ENCODE assay signal across 19 cellular contexts in the genomic region with DNA sequence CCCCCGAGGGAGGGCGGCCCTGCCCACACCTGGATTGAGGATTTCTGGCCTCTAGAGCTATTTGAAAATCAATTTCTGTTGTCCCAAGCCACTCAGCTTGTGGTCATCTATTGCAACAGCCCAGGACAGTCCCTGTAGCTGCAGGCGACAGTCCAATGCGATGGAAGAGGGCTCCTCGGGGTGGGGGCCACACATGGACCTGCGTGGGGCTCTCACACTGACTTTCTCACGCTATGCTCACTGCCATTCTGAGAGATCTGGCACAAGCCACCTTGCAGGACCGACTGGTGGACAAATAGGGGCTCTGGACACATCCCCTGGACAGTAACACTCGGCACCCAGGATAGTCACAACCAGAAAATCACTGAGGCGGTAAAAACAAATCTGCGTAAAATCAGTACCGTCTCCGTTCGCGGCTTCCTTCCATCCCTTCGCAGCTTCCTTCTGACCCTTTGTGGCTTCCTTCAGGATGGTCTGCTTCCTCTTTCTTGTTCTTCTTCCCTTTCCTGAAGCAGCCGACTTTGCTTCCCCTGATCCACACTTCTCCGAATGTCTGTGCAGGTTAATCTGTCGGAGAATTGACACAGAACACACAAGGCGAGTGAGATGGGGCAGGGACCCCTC. TPM values are rescaled to one million over a fixed set of nuclear protein-coding genes. Genes with fewer than 3 reads are reported as not detected.
DNase-seq lines count a peak whose midpoint lies in the region; ATAC-seq, FAIRE-seq and TF ChIP-seq lines count a peak whose summit lies in the region.
"Had no signal": no experiment of that assay in that cellular context is flagged by ENCODE, and none has a peak within 500 bp of the region (broad histone marks: within the 10 kb centered on the region; RNA-seq: fewer than 3 reads in every experiment).

No MANE protein-coding gene starts in this region.

- CTCF ChIA-PET in GM12878 (lab: Yijun Ruan, JAX): interaction anchor here (0.6 to 1.2 kb wide), 3 partner anchors 45 to 154 kb away, joined by 3 read pairs; no protein-coding TSS in a partner anchor

- peak overlapping the region; percentile 11 for H3K23ac ChIP-seq in neuronal stem cell (ENCODE audit: low read depth, low read length, poor library complexity)

- H3K27ac ChIP-seq in DOHH2 (ENCODE audit: low read depth, low read length) (no peak overlapping the region), GM12878 (ENCODE audit: control insufficient read depth, insufficient read depth) (no peak overlapping the region), neuronal stem cell (replicated peaks; ENCODE audit: low read length) (no peak overlapping the region)
- H3K27ac ChIP-seq: esophagus muscularis mucosa, GM23248 had no signal

- H2BK15ac ChIP-seq in neuronal stem cell (ENCODE audit: low read length): no peak overlapping the region

- no peak overlapping the region for H3K9ac ChIP-seq in GM12878 (ENCODE audit: control insufficient read depth, insufficient read depth, low read length)
- H3K9ac ChIP-seq in neuronal stem cell (ENCODE audit: low read depth, low read length, poor library complexity): no peak overlapping the region
- H3K9ac ChIP-seq: GM23248 had no signal

- H2AK5ac ChIP-seq in neuronal stem cell (ENCODE audit: low read depth, low read length): no peak overlapping the region

- DNase-seq in KBM-7: peak; percentile 60
- DNase-seq in GM12878 (ENCODE audit: low read depth, low spot score): no peak
- no peak for DNase-seq in neuronal stem cell (ENCODE audit: low spot score)
- DNase-seq in stimulated activated naive CD8-positive, alpha-beta T cell treated with anti-CD3 and anti-CD28 coated beads, Interleukin-15, Interleukin-2, amounts not matched to agents 100 U/mL and 50 U/mL, for 24 hours: no peak
- no peak for DNase-seq in MG63
- no peak for DNase-seq in DMS 273 treated with DMSO at 0.1 percent for 48 hours (lab: John Stamatoyannopoulos, UW)
- DNase-seq: activated CD4-positive, alpha-beta T cell treated with anti-CD3 and anti-CD28 coated beads for 48 hours; activated naive CD4-positive, alpha-beta T cell treated with anti-CD3 and anti-CD28 coated beads, Interleukin-2, amount 10 ng/mL, durations not matched to agents 7 days and 5 days; cortex of kidney; GM23248; MM.1S; NCI-H774; stimulated activated CD4-positive, alpha-beta T cell treated with anti-CD3 and anti-CD28 coated beads, Interleukin-12 subunit alpha, Interleukin-12 subunit beta, amount 100 ng/mL, for 4 hours had no signal

- no peaks in the 10 kb centered on the region for H3K79me1 ChIP-seq in neuronal stem cell (ENCODE audit: low read depth, low read length)

- H4K20me1 ChIP-seq in DOHH2 (ENCODE audit: control insufficient read depth, insufficient read depth, low read depth, low read length) (peaks cover 53% of the 10 kb centered on the region), GM12878 (ENCODE audit: control insufficient read depth, insufficient read depth) (no peaks in the 10 kb centered on the region)

- H3K36me3 ChIP-seq in DOHH2 (ENCODE audit: control insufficient read depth, low read length) (peaks cover 37% of the 10 kb centered on the region), GM12878 (ENCODE audit: control insufficient read depth in 2 of 2, insufficient read depth in 2 of 2, low read length in 1 of 2) (no peaks in the 10 kb centered on the region), neuronal stem cell (replicated peaks in 1 of 2; ENCODE audit: control insufficient read depth in 2 of 2, insufficient read depth in 2 of 2, low read length in 2 of 2) (no peaks in the 10 kb centered on the region), MG63 (no peaks in the 10 kb centered on the region)
- H3K36me3 ChIP-seq: esophagus muscularis mucosa had no signal

- no peak for TF ChIP-seq POLR2A in GM12878 (IDR thresholded peaks at IDR 0.05; ENCODE audit: low read depth, low read length)

- in situ Hi-C loops in KBM-7 (cut with MboI; ENCODE audit: low pct_unique_long_range_greater_than_20kb, low sequenced_read_pairs): loop anchor here (25.0 kb wide), 1 partner anchor 416 kb away; no protein-coding TSS in a partner anchor
- in situ Hi-C loops in GM12878 (cut with MboI): loop anchor here (10.0 kb wide), 2 partner anchors 418 to 682 kb away; no protein-coding TSS in a partner anchor

- no peak overlapping the region for H4K91ac ChIP-seq in neuronal stem cell (ENCODE audit: low read depth, low read length, poor library complexity)

- H3K4me1 ChIP-seq in DOHH2 (ENCODE audit: control insufficient read depth, low read length) (peaks cover 53% of the 10 kb centered on the region), GM12878 (ENCODE audit: control insufficient read depth, insufficient read depth, low read length) (peaks cover 21% of the 10 kb centered on the region), neuronal stem cell (ENCODE audit: control insufficient read depth in 2 of 2, insufficient read depth in 1 of 2, low read depth in 1 of 2, low read length in 2 of 2) (peaks cover 0 to 11% of the 10 kb centered on the region in 2 donors)

- peak overlapping the region; percentile 13; the same call in 1 of the 2 replicates for H3K4me3 ChIP-seq in DOHH2 (ENCODE audit: low read length)
- no peak overlapping the region; the same call in 1 of the 2 replicates for H3K4me3 ChIP-seq in GM12878
- no peak overlapping the region for H3K4me3 ChIP-seq in neuronal stem cell (ENCODE audit: low read length in 2 of 2)
- no peak overlapping the region for H3K4me3 ChIP-seq in MG63
- H3K4me3 ChIP-seq: esophagus muscularis mucosa, GM23248 had no signal

- no peak overlapping the region for H2BK5ac ChIP-seq in neuronal stem cell (ENCODE audit: low read length)

- H4K8ac ChIP-seq in neuronal stem cell (ENCODE audit: low read depth, low read length): no peak overlapping the region

- BruUV-seq in GM12878 (replicated peaks; lab: Mats Ljungman, UMichigan): no TSS peak

- no peaks in the 10 kb centered on the region for H3K9me3 ChIP-seq in DOHH2 (ENCODE audit: control insufficient read depth, insufficient read depth, low read length)
- H3K9me3 ChIP-seq in GM12878 (replicated peaks; ENCODE audit: control insufficient read depth, insufficient read depth, low read length): no peaks in the 10 kb centered on the region
- H3K9me3 ChIP-seq in neuronal stem cell (replicated peaks in 1 of 2; ENCODE audit: control insufficient read depth in 2 of 2, insufficient read depth in 1 of 2, low read depth in 1 of 2, low read length in 2 of 2): peaks cover 0 to 3% of the 10 kb centered on the region in 2 donors
- no peaks in the 10 kb centered on the region for H3K9me3 ChIP-seq in MG63
- H3K9me3 ChIP-seq: esophagus muscularis mucosa had no signal

- H3K9me2 ChIP-seq in DOHH2 (replicated peaks; ENCODE audit: control insufficient read depth, low read length): no peaks in the 10 kb centered on the region

- POLR2A ChIA-PET in GM12878 (lab: Charles Lee): no interaction called here

- peak overlapping the region; percentile 67 for H3K18ac ChIP-seq in neuronal stem cell (ENCODE audit: low read length)

- intact Hi-C loops in GM12878 (cut with micrococcal nuclease; ENCODE audit: unreplicated experiment): no loop called here

- peak; percentile 95 for FAIRE-seq in GM12878 (lab: Jason Lieb, UNC)
- FAIRE-seq: D721Med, islet of Langerhans had no signal

- peak overlapping the region; percentile 45 for H3K4me2 ChIP-seq in DOHH2 (ENCODE audit: low read length)
- H3K4me2 ChIP-seq in GM12878 (ENCODE audit: control insufficient read depth, insufficient read depth): peak overlapping the region; percentile 62
- H3K4me2 ChIP-seq in neuronal stem cell (ENCODE audit: insufficient read depth, low read length, poor library complexity, severe bottlenecking): no peak overlapping the region

- no peak overlapping the region for H3K14ac ChIP-seq in neuronal stem cell (ENCODE audit: low read length)

- WGBS in GM12878 (ENCODE audit: insufficient coverage, insufficient replicate concordance, low lambda C conversion rate, missing lambda C conversion rate): 9% methylated on average over 20 of the region's 20 CpGs
- WGBS in neuronal stem cell (ENCODE audit: extremely low coverage in 2 of 2, insufficient read length in 2 of 2, insufficient replicate concordance in 1 of 2), 2 donors: no CpG with 5 or more reads among the region's 20 CpGs

- H2BK12ac ChIP-seq in neuronal stem cell (ENCODE audit: low read length): no peak overlapping the region

- H2AFZ ChIP-seq in GM12878 (ENCODE audit: control insufficient read depth, low read depth, low read length): no peak overlapping the region
- no peak overlapping the region for H2AFZ ChIP-seq in neuronal stem cell (ENCODE audit: low read length)
- H2AFZ ChIP-seq: GM23248 had no signal

- ATAC-seq in GM12878 (peak; percentile 69), GM21737 (IDR thresholded peaks at IDR 0.05; ENCODE audit: unreplicated experiment) (no peak)
- ATAC-seq in stimulated activated naive CD8-positive, alpha-beta T cell treated with anti-CD3 and anti-CD28 coated beads, Interleukin-15, Interleukin-2, amounts not matched to agents 100 U/mL and 50 U/mL, for 24 hours: no peak

- H2BK120ac ChIP-seq in neuronal stem cell (ENCODE audit: low read depth, low read length): no peak overlapping the region

- H3K79me2 ChIP-seq in DOHH2 (ENCODE audit: control insufficient read depth, low read length) (peaks cover 59% of the 10 kb centered on the region), GM12878 (ENCODE audit: control insufficient read depth, insufficient read depth, low read length) (no peaks in the 10 kb centered on the region)

- TF ChIP-seq CTCF in DOHH2 (IDR thresholded peaks at IDR 0.05; ENCODE audit: low read depth, low read length, poor library complexity, severe bottlenecking): no peak
- no peak for TF ChIP-seq CTCF in GM12878 (IDR thresholded peaks at IDR 0.05 in 2 of 3, conservative IDR thresholded peaks at IDR 0.05 in 1 of 3; ENCODE audit: control insufficient read depth in 2 of 3, extremely low read depth in 1 of 3, insufficient read depth in 1 of 3, low read depth in 3 of 3, low read length in 3 of 3)

- RAD21 ChIA-PET in GM12878 (lab: Charles Lee; ENCODE audit: unreplicated experiment): interaction anchor here (1.0 kb wide), 1 partner anchor 90 kb away, joined by 3 read pairs; no protein-coding TSS in a partner anchor

- no peak overlapping the region for H3K4ac ChIP-seq in neuronal stem cell (ENCODE audit: low read length)

- no peak for TF ChIP-seq RAD21 in GM12878 (IDR thresholded peaks at IDR 0.05; ENCODE audit: insufficient read depth, low read depth, low read length)

- no peak for TF ChIP-seq EP300 in GM12878 (IDR thresholded peaks at IDR 0.05; ENCODE audit: borderline replicate concordance in 1 of 2, control insufficient read depth in 1 of 2, low read depth in 2 of 2, low read length in 2 of 2)

- peaks cover 8% of the 10 kb centered on the region for H3F3A ChIP-seq in DOHH2 (ENCODE audit: control insufficient read depth, insufficient read depth)

- H3K27me3 ChIP-seq in DOHH2 (ENCODE audit: control insufficient read depth, low read length) (peaks cover 11% of the 10 kb centered on the region), GM12878 (replicated peaks in 1 of 2; ENCODE audit: control insufficient read depth in 2 of 2, insufficient read depth in 2 of 2, low read length in 1 of 2) (no peaks in the 10 kb centered on the region), neuronal stem cell (ENCODE audit: control insufficient read depth in 3 of 3, insufficient read depth in 3 of 3, low read depth in 1 of 3, low read length in 3 of 3) (peaks cover 0 to 24% (median 0%) of the 10 kb centered on the region in 3 experiments), MG63 (peaks cover 4% of the 10 kb centered on the region; the same call in 1 of the 2 replicates)
- H3K27me3 ChIP-seq: esophagus muscularis mucosa had no signal

- SMC1A ChIA-PET in GM12878 (lab: Charles Lee; ENCODE audit: uncharacterized antibody, unreplicated experiment): interaction anchor here (2.5 kb wide), 1 partner anchor 10 kb away, joined by 5 read pairs; no protein-coding TSS in a partner anchor

RNA-seq across cellular contexts. Expression of gene CTCFL, which starts 21.8 kb away (rescaled TPM):
- total RNA-seq in GM12878 (2013; cell fraction: nucleolus; rRNA removed): not detected in 2 replicates
- not detected in 2 replicates for total RNA-seq in GM12878 (2014; rRNA removed)
- total RNA-seq in GM12878 (2014; rRNA removed; fragmentation: Illumina TruSeq; extraction: Trizol): not detected in 2 replicates
- 0.08 and 0.10 TPM in 2 replicates for total RNA-seq in GM12878 (2021)
- not detected for polyA plus RNA-seq in GM12878 (2011; ENCODE audit: low read depth)
- 0.03 TPM in 1 of 2 replicates, not detected in the other for polyA plus RNA-seq in GM12878 (2011; rRNA removed)
- 0.03 TPM in 1 of 2 replicates, not detected in the other for polyA plus RNA-seq in GM12878 (2011; cell fraction: cytosol; rRNA removed)
- not detected in 2 replicates for polyA plus RNA-seq in GM12878 (2011; cell fraction: nucleus; rRNA removed)
- 0.06 and 0.18 TPM in 2 replicates for polyA plus RNA-seq in GM12878 (2012)
- polyA plus RNA-seq in GM12878 (2014; fragmentation: Illumina TruSeq; extraction: Trizol): not detected in 2 replicates
- polyA plus RNA-seq in GM12878 (2014; fragmentation: Nextera tagmentation; extraction: Ambion mirVana): under 1 TPM; 0.06 to 0.09 TPM
- 0.15 TPM in 1 of 2 replicates, not detected in the other for polyA plus RNA-seq in GM12878 (2014; rRNA removed)
- polyA plus RNA-seq in GM12878 (2016; fragmentation: Nextera tagmentation; extraction: Ambion mirVana): under 1 TPM; 0.12 to 0.20 TPM
- 0.07 TPM in 1 of 2 replicates, not detected in the other for polyA minus RNA-seq in GM12878 (2011; rRNA and poly(A)+ RNA removed)
- polyA minus RNA-seq in GM12878 (2011; cell fraction: cytosol; rRNA and poly(A)+ RNA removed): not detected in 2 replicates
- polyA minus RNA-seq in GM12878 (2011; cell fraction: nucleus; rRNA and poly(A)+ RNA removed): not detected in 2 replicates
- 0.14 TPM for polyA plus RNA-seq in neuronal stem cell (2013, experiment 1 of 2)
- polyA plus RNA-seq in neuronal stem cell (2013, experiment 2 of 2): 0.19 TPM
- total RNA-seq in MG63 (2014; rRNA removed; shearing (Covaris generic); ENCODE audit: low replicate concordance): not detected in 2 replicates
- total RNA-seq: esophagus muscularis mucosa, GM23248, posterior vena cava had no signal
- polyA plus RNA-seq: GM23248 had no signal

RNA-seq across cellular contexts. Expression of gene PCK1, which starts 57.8 kb away (rescaled TPM):
- 0.78 and 0.88 TPM in 2 replicates for total RNA-seq in GM12878 (2013; cell fraction: nucleolus; rRNA removed)
- total RNA-seq in GM12878 (2014; rRNA removed) (0.06 and 0.11 TPM in 2 replicates), GM12878 (2014; rRNA removed; fragmentation: Illumina TruSeq; extraction: Trizol) (0.05 TPM in 1 of 2 replicates, not detected in the other), GM12878 (2021) (0.33 and 0.56 TPM in 2 replicates)
- not detected for polyA plus RNA-seq in GM12878 (2011; ENCODE audit: low read depth)
- polyA plus RNA-seq in GM12878 (2011; rRNA removed) (not detected in 2 replicates), GM12878 (2014; fragmentation: Illumina TruSeq; extraction: Trizol) (0.09 TPM in 1 of 2 replicates, not detected in the other), GM12878 (2014; fragmentation: Nextera tagmentation; extraction: Ambion mirVana) (under 1 TPM in 1 of 2 experiments, not detected in 1; 0.02 TPM), GM12878 (2014; rRNA removed) (0.14 TPM in 2 replicates), GM12878 (2016; fragmentation: Nextera tagmentation; extraction: Ambion mirVana) (not detected)
- polyA plus RNA-seq in GM12878 (2011; cell fraction: cytosol; rRNA removed): not detected in 2 replicates
- not detected in 2 replicates for polyA plus RNA-seq in GM12878 (2011; cell fraction: nucleus; rRNA removed)
- polyA plus RNA-seq in GM12878 (2012): 0.07 TPM in 1 of 2 replicates, not detected in the other
- not detected in 2 replicates for polyA minus RNA-seq in GM12878 (2011; rRNA and poly(A)+ RNA removed)
- polyA minus RNA-seq in GM12878 (2011; cell fraction: cytosol; rRNA and poly(A)+ RNA removed): not detected in 2 replicates
- polyA minus RNA-seq in GM12878 (2011; cell fraction: nucleus; rRNA and poly(A)+ RNA removed): not detected in 2 replicates
- not detected for polyA plus RNA-seq in neuronal stem cell (2013, experiment 1 of 2)
- not detected for polyA plus RNA-seq in neuronal stem cell (2013, experiment 2 of 2)
- not detected in 2 replicates for total RNA-seq in MG63 (2014; rRNA removed; shearing (Covaris generic); ENCODE audit: low replicate concordance)
- total RNA-seq: GM23248 had no signal
- polyA plus RNA-seq: GM23248 had no signal
